Comparison of ENCODE assay signal across 21 cellular contexts in the genomic region with DNA sequence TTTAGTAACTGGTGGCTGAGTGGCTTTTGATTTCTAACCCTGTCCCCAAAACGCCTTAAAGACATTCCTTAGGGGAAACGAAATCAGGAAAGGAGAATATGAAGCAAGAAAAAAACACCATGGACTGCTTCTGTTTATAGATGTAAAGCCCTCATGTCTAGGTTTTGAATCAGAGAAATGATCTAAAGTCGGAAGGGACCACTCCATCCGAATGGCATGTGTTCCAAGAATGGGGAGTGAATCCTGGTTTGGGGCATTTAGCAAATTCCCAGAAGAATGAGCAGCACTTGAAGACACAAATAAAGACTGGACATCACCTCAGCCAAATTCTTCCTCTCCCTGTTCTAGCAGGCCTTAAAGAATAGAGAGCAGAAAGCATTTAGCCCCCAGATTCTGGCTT.
"Had no signal": no experiment of that assay in that cellular context is flagged by ENCODE, and none has a peak within 500 bp of the region (broad histone marks: within the 10 kb centered on the region; RNA-seq: fewer than 3 reads in every experiment).

No MANE protein-coding gene starts in this region.

- DNase-seq: activated CD4-positive, alpha-beta T cell treated with anti-CD3 and anti-CD28 coated beads for 4 hours; activated CD8-positive, alpha-beta memory T cell treated with anti-CD3 and anti-CD28 coated beads, Interleukin-2, amount 50 U/mL, for 4 hours; activated CD8-positive, alpha-beta T cell treated with anti-CD3 and anti-CD28 coated beads for 36 hours; activated naive CD4-positive, alpha-beta T cell treated with anti-CD3 and anti-CD28 coated beads, Interleukin-2, amount 50 U/mL, for 16 hours; activated naive CD8-positive, alpha-beta T cell treated with anti-CD3 and anti-CD28 coated beads, Interleukin-2, amount 10 ng/mL, durations not matched to agents 7 days and 5 days; adrenal gland; aorta; body of pancreas; NCI-H1105; NCI-H1436; NCI-H1694 treated with DMSO at 0.1 percent for 48 hours; NCI-H2029 treated with DMSO at 0.1 percent for 48 hours; NCI-H345; NCI-H510A; NCI-H526 treated with DMSO at 0.1 percent for 48 hours; NCI-H82; Peyer's patch; SHP77 had no signal

- H3K27me3 ChIP-seq: adrenal gland, body of pancreas, Peyer's patch, SJSA1 had no signal

- H3K4me2 ChIP-seq: KMS-11 had no signal

- H3K9me3 ChIP-seq: adrenal gland, body of pancreas, Peyer's patch, SJSA1 had no signal

- ATAC-seq: activated CD4-positive, CD25-positive, alpha-beta regulatory T cell treated with anti-CD3 and anti-CD28 coated beads, Interleukin-2, amount 50 U/mL, for 24 hours; activated CD8-positive, alpha-beta T cell treated with anti-CD3 and anti-CD28 coated beads for 36 hours; body of pancreas had no signal

- H3K36me3 ChIP-seq: adrenal gland, Peyer's patch had no signal

- H3K4me1 ChIP-seq: adrenal gland, body of pancreas had no signal

- H3K9ac ChIP-seq: KMS-11 had no signal

- H3K27ac ChIP-seq: adrenal gland, body of pancreas, KMS-11, Peyer's patch, SJSA1 had no signal

- H3K4me3 ChIP-seq: adrenal gland, body of pancreas, Peyer's patch, SJSA1 had no signal
